20 cellular contexts compared by ENCODE assay signal in genomic region chr18:28116461-28116860, GRCh38.
"Had no signal": no experiment of that assay in that cellular context is flagged by ENCODE, and none has a peak within 500 bp of the region (broad histone marks: within the 10 kb centered on the region; RNA-seq: fewer than 3 reads in every experiment).

No MANE protein-coding gene starts in this region.

- H3K4me1 Mint-ChIP-seq: stimulated activated naive B cell treated with anti-CD40 and anti-IgM and Interleukin-4, amounts not matched to agents 10 μg/mL and 1 μg/mL and 100 μg/mL, for 72 hours had no signal

- ATAC-seq: activated CD8-positive, alpha-beta T cell treated with anti-CD3 and anti-CD28 coated beads for 36 hours; esophagus mucosa; lower lobe of right lung; stimulated activated naive B cell treated with anti-CD40 and anti-IgM and Interleukin-4, amounts not matched to agents 10 μg/mL and 1 μg/mL and 100 μg/mL, for 72 hours; WTC11 had no signal

- H3K27me3 ChIP-seq: breast epithelium, ovary, tibial artery, uterus had no signal

- H3K4me3 Mint-ChIP-seq: activated CD8-positive, alpha-beta T cell treated with anti-CD3 and anti-CD28 coated beads for 36 hours; activated naive CD8-positive, alpha-beta T cell; stimulated activated naive B cell treated with anti-CD40 and anti-IgM and Interleukin-4, amounts not matched to agents 10 μg/mL and 1 μg/mL and 100 μg/mL, for 72 hours; WTC11 had no signal

- H3K4me3 ChIP-seq: breast epithelium, lower lobe of right lung, ovary, tibial artery, uterus had no signal

- H3K27ac Mint-ChIP-seq: activated CD8-positive, alpha-beta T cell treated with anti-CD3 and anti-CD28 coated beads for 36 hours; activated naive CD8-positive, alpha-beta T cell; stimulated activated naive B cell treated with anti-CD40 and anti-IgM and Interleukin-4, amounts not matched to agents 10 μg/mL and 1 μg/mL and 100 μg/mL, for 72 hours; WTC11 had no signal

- H3K9me3 ChIP-seq: breast epithelium, lower lobe of right lung, ovary, tibial artery, uterus had no signal

- DNase-seq: activated CD4-positive, alpha-beta T cell treated with anti-CD3 and anti-CD28 coated beads for 4 hours; activated CD8-positive, alpha-beta memory T cell treated with anti-CD3 and anti-CD28 coated beads, Interleukin-2, amount 50 U/mL, for 4 hours; activated CD8-positive, alpha-beta T cell treated with anti-CD3 and anti-CD28 coated beads for 36 hours; activated effector memory CD4-positive, alpha-beta T cell treated with anti-CD3 and anti-CD28 coated beads, Interleukin-2, amount 50 U/mL, for 16 hours; activated T-cell treated with anti-CD3 and anti-CD28 coated beads, Interleukin-2, amount 50 U/mL, for 48 hours; lower lobe of right lung; midbrain; ovary; stimulated activated CD4-positive, alpha-beta T cell treated with anti-CD3 and anti-CD28 coated beads, Interleukin-15, amount 100 ng/mL, for 24 hours; stimulated activated CD4-positive, alpha-beta T cell treated with anti-CD3 and anti-CD28 coated beads, Interleukin-4, amount 100 ng/mL, for 1 hour; stimulated activated naive B cell treated with anti-CD40 and anti-IgM and Interleukin-4, amounts not matched to agents 10 μg/mL and 1 μg/mL and 100 μg/mL, for 72 hours; SW 1271; tibial artery; uterus had no signal

- FAIRE-seq: endometrium, TTC549 had no signal

- H3K27ac ChIP-seq: breast epithelium, lower lobe of right lung, ovary, tibial artery, uterus had no signal

- H3K36me3 ChIP-seq: breast epithelium, lower lobe of right lung, ovary, tibial artery, uterus had no signal

- H3K4me1 ChIP-seq: breast epithelium, lower lobe of right lung, uterus had no signal

- H3K27me3 Mint-ChIP-seq: activated CD8-positive, alpha-beta T cell treated with anti-CD3 and anti-CD28 coated beads for 36 hours; activated naive CD8-positive, alpha-beta T cell; stimulated activated naive B cell treated with anti-CD40 and anti-IgM and Interleukin-4, amounts not matched to agents 10 μg/mL and 1 μg/mL and 100 μg/mL, for 72 hours had no signal

- H3K9me3 Mint-ChIP-seq: WTC11 had no signal

- H3K36me3 Mint-ChIP-seq: activated naive CD8-positive, alpha-beta T cell; stimulated activated naive B cell treated with anti-CD40 and anti-IgM and Interleukin-4, amounts not matched to agents 10 μg/mL and 1 μg/mL and 100 μg/mL, for 72 hours; WTC11 had no signal
